18 cellular contexts compared by ENCODE assay signal in the genomic region with DNA sequence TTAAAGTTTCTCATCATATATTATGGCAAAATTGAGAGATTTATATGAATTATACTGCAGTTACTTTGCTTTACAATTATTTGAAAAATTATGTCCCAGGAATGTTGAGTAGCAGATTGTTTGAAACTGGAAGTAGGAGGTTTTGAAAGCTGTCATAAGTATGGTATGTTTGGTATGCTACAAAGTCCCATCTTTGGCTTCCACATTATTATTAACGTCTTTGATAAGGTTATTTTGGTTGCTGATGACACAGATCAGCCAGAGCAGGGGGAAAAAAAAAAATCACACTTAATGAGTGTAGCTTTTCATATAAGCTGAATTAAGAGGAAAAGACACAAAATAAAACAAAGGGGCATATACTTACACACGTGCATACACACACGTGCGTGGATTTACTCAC.
DNase-seq lines count a peak whose midpoint lies in the region; ATAC-seq and TF ChIP-seq lines count a peak whose summit lies in the region.
"Had no signal": no experiment of that assay in that cellular context is flagged by ENCODE, and none has a peak within 500 bp of the region (broad histone marks: within the 10 kb centered on the region; RNA-seq: fewer than 3 reads in every experiment).

No MANE protein-coding gene starts in this region.

- intact Hi-C loops in left lung (cut with DNase I) = no loop called here
- intact Hi-C loops in activated T-helper 2 cell treated with anti-CD3 and anti-CD28 coated beads, Interferon-gamma antibody, Interleukin-2, Interleukin-4, amounts not matched to agents 10 μg/mL and 5 μg/mL and 100 μg/mL, durations not matched to agents 14 hours and 24 hours and 36 hours (cut with micrococcal nuclease) = no loop called here

- no peaks in the 10 kb centered on the region for H3K4me1 Mint-ChIP-seq in activated T-helper 2 cell treated with anti-CD3 and anti-CD28 coated beads, Interferon-gamma antibody, Interleukin-2, Interleukin-4, amounts not matched to agents 10 μg/mL and 5 μg/mL and 100 μg/mL, durations not matched to agents 14 hours and 24 hours and 36 hours (ENCODE audit: low read depth)
- H3K4me1 Mint-ChIP-seq: GM23338 had no signal

- H3K9me3 Mint-ChIP-seq in activated T-helper 2 cell treated with anti-CD3 and anti-CD28 coated beads, Interferon-gamma antibody, Interleukin-2, Interleukin-4, amounts not matched to agents 10 μg/mL and 5 μg/mL and 100 μg/mL, durations not matched to agents 14 hours and 24 hours and 36 hours = peaks cover 24% of the 10 kb centered on the region

- H3K27ac ChIP-seq in brain microvascular endothelial cell (no peak overlapping the region), left lung (no peak overlapping the region)

- ATAC-seq in left lung = peak; percentile 37
- ATAC-seq in left lobe of liver = no peak
- ATAC-seq: activated T-cell treated with anti-CD3 and anti-CD28 coated beads, Interleukin-2, amount 50 U/mL, for 4 hours; GM23338; right cardiac atrium had no signal

- no peak overlapping the region for H3K27ac Mint-ChIP-seq in activated T-helper 2 cell treated with anti-CD3 and anti-CD28 coated beads, Interferon-gamma antibody, Interleukin-2, Interleukin-4, amounts not matched to agents 10 μg/mL and 5 μg/mL and 100 μg/mL, durations not matched to agents 14 hours and 24 hours and 36 hours
- H3K27ac Mint-ChIP-seq: GM23338 had no signal

- TF ChIP-seq CTCF in AG10803 (conservative IDR thresholded peaks at IDR 0.05; ENCODE audit: low read length) (no peak), brain microvascular endothelial cell (IDR thresholded peaks at IDR 0.05; ENCODE audit: low read depth, low read length, missing control alignments) (no peak), left lung (IDR thresholded peaks at IDR 0.05) (no peak)

- H3K9me3 ChIP-seq in left lung = peaks cover 0 to 39% of the 10 kb centered on the region in 2 donors

- in situ Hi-C loops in brain microvascular endothelial cell (cut with HindIII; ENCODE audit: low pct_ligation_motif_present, low sequenced_read_pairs) = no loop called here

- H3K4me3 Mint-ChIP-seq in activated T-helper 2 cell treated with anti-CD3 and anti-CD28 coated beads, Interferon-gamma antibody, Interleukin-2, Interleukin-4, amounts not matched to agents 10 μg/mL and 5 μg/mL and 100 μg/mL, durations not matched to agents 14 hours and 24 hours and 36 hours (ENCODE audit: low read depth) = no peak overlapping the region
- H3K4me3 Mint-ChIP-seq: activated T-cell treated with anti-CD3 and anti-CD28 coated beads, Interleukin-2, amount 50 U/mL, for 4 hours; GM23338 had no signal

- no peaks in the 10 kb centered on the region for H3K36me3 ChIP-seq in brain microvascular endothelial cell (replicated peaks)
- no peaks in the 10 kb centered on the region for H3K36me3 ChIP-seq in left lung
- H3K36me3 ChIP-seq: tibial nerve had no signal

- H3K4me1 ChIP-seq in left lung = no peaks in the 10 kb centered on the region

- H3K36me3 Mint-ChIP-seq in activated T-helper 2 cell treated with anti-CD3 and anti-CD28 coated beads, Interferon-gamma antibody, Interleukin-2, Interleukin-4, amounts not matched to agents 10 μg/mL and 5 μg/mL and 100 μg/mL, durations not matched to agents 14 hours and 24 hours and 36 hours (ENCODE audit: low read depth) = no peaks in the 10 kb centered on the region

- no peak overlapping the region for H3K4me3 ChIP-seq in AG10803 (ENCODE audit: low read length)
- no peak overlapping the region for H3K4me3 ChIP-seq in brain microvascular endothelial cell (ENCODE audit: low read depth, low read length)
- H3K4me3 ChIP-seq in left lung = no peak overlapping the region
- H3K4me3 ChIP-seq: GM23338, tibial nerve had no signal

- DNase-seq in AG10803 (ENCODE audit: low read depth) (peak; percentile 51), LHCN-M2 (ENCODE audit: low read depth) (peak; percentile 66), brain microvascular endothelial cell (peak; percentile 31), left lung (no peak), Kasumi-1 (lab: John Stamatoyannopoulos, UW) (no peak), left lobe of liver (ENCODE audit: low spot score) (no peak)
- no peak for DNase-seq in stimulated activated naive CD4-positive, alpha-beta T cell (lab: John Stamatoyannopoulos, UW)
- DNase-seq in activated T-helper 2 cell treated with anti-CD3 and anti-CD28 coated beads, Interferon-gamma antibody, Interleukin-2, Interleukin-4, amounts not matched to agents 10 μg/mL and 5 μg/mL and 100 μg/mL, durations not matched to agents 14 hours and 24 hours and 36 hours (ENCODE audit: low spot score) = no peak
- DNase-seq: activated CD4-positive, alpha-beta T cell treated with anti-CD3 and anti-CD28 coated beads, Interleukin-2, amount 50 U/mL, for 4 hours; activated T-cell treated with anti-CD3 and anti-CD28 coated beads, Interleukin-2, amount 50 U/mL, for 4 hours; AML-193; DMS53; NCI-H1092; right cardiac atrium; SIG-M5; stimulated activated CD4-positive, alpha-beta T cell treated with anti-CD3 and anti-CD28 coated beads, Interleukin-4, amount 100 ng/mL, for 1 hour had no signal

- no peaks in the 10 kb centered on the region for H3K27me3 Mint-ChIP-seq in activated T-helper 2 cell treated with anti-CD3 and anti-CD28 coated beads, Interferon-gamma antibody, Interleukin-2, Interleukin-4, amounts not matched to agents 10 μg/mL and 5 μg/mL and 100 μg/mL, durations not matched to agents 14 hours and 24 hours and 36 hours (ENCODE audit: low read depth)

- no peaks in the 10 kb centered on the region for H3K27me3 ChIP-seq in brain microvascular endothelial cell (replicated peaks)
- no peaks in the 10 kb centered on the region for H3K27me3 ChIP-seq in left lung
- H3K27me3 ChIP-seq: tibial nerve had no signal

Comparison
In these comparisons a context has a peak if more than half of its experiments do, and no peak if none do; other contexts are left out.
1. DNase-seq: peak in AG10803 (single experiment), LHCN-M2 (single experiment) and brain microvascular endothelial cell (single experiment); none in left lung (0 of 2), stimulated activated naive CD4-positive, alpha-beta T cell (0 of 6), Kasumi-1 (0 of 2), activated T-helper 2 cell treated with anti-CD3 and anti-CD28 coated beads, Interferon-gamma antibody, Interleukin-2, Interleukin-4, amounts not matched to agents 10 μg/mL and 5 μg/mL and 100 μg/mL, durations not matched to agents 14 hours and 24 hours and 36 hours (single experiment) and left lobe of liver (single experiment).